In genomic region chr2:126900646-126901319, GRCh38 we compare ENCODE assay signal across 20 cellular contexts. TPM values are rescaled to one million over a fixed set of nuclear protein-coding genes. Genes with fewer than 3 reads are reported as not detected.
"Had no signal": no experiment of that assay in that cellular context is flagged by ENCODE, and none has a peak within 500 bp of the region (broad histone marks: within the 10 kb centered on the region; RNA-seq: fewer than 3 reads in every experiment).

No MANE protein-coding gene starts in this region.

- H3K27me3 ChIP-seq: gastrocnemius medialis, suprapubic skin, transverse colon had no signal

- H3K27ac ChIP-seq: gastrocnemius medialis, suprapubic skin, transverse colon had no signal

- H3K9me3 Mint-ChIP-seq: activated CD4-positive, alpha-beta T cell treated with anti-CD3 and anti-CD28 coated beads, Interleukin-2, amount 10 ng/mL, durations not matched to agents 24 days and 14 days; activated naive CD8-positive, alpha-beta T cell treated with anti-CD3 and anti-CD28 coated beads, Interleukin-2, amount 10 ng/mL, durations not matched to agents 7 days and 5 days had no signal

- H3K4me3 ChIP-seq: gastrocnemius medialis, suprapubic skin, transverse colon had no signal

- H3K4me1 ChIP-seq: gastrocnemius medialis, suprapubic skin, transverse colon had no signal

- H3K36me3 ChIP-seq: gastrocnemius medialis, suprapubic skin, transverse colon had no signal

- DNase-seq: activated CD4-positive, alpha-beta T cell treated with anti-CD3 and anti-CD28 coated beads, Interleukin-2, amount 10 ng/mL, durations not matched to agents 24 days and 14 days; activated CD4-positive, CD25-positive, alpha-beta regulatory T cell; activated naive CD4-positive, alpha-beta T cell treated with Interleukin-2 at 50 U/mL for 16 hours; activated naive CD8-positive, alpha-beta T cell treated with anti-CD3 and anti-CD28 coated beads, Interleukin-2, amount 10 ng/mL, durations not matched to agents 7 days and 5 days; amygdala; caudate nucleus; gastrocnemius medialis; kidney glomerular epithelial cell; mesendoderm; naive thymus-derived CD8-positive, alpha-beta T cell; retina; T1000; transverse colon had no signal

- H3K36me3 Mint-ChIP-seq: activated naive CD8-positive, alpha-beta T cell treated with anti-CD3 and anti-CD28 coated beads, Interleukin-2, amount 10 ng/mL, durations not matched to agents 7 days and 5 days had no signal

- ATAC-seq: esophagus mucosa; gastrocnemius medialis; naive thymus-derived CD8-positive, alpha-beta T cell had no signal

- H3K9me3 ChIP-seq: suprapubic skin, transverse colon had no signal

- H3K27ac Mint-ChIP-seq: activated CD4-positive, alpha-beta T cell treated with anti-CD3 and anti-CD28 coated beads, Interleukin-2, amount 10 ng/mL, durations not matched to agents 24 days and 14 days; activated naive CD8-positive, alpha-beta T cell treated with anti-CD3 and anti-CD28 coated beads, Interleukin-2, amount 10 ng/mL, durations not matched to agents 7 days and 5 days; stimulated activated naive CD8-positive, alpha-beta T cell treated with anti-CD3 and anti-CD28 coated beads, Interleukin-15, Interleukin-2, amounts not matched to agents 100 ng/mL and 50 ng/mL, for 24 hours had no signal

- H3K4me1 Mint-ChIP-seq: activated CD4-positive, alpha-beta T cell treated with anti-CD3 and anti-CD28 coated beads, Interleukin-2, amount 10 ng/mL, durations not matched to agents 24 days and 14 days; activated naive CD8-positive, alpha-beta T cell treated with anti-CD3 and anti-CD28 coated beads, Interleukin-2, amount 10 ng/mL, durations not matched to agents 7 days and 5 days had no signal

- H3K4me3 Mint-ChIP-seq: activated CD4-positive, alpha-beta T cell treated with anti-CD3 and anti-CD28 coated beads, Interleukin-2, amount 10 ng/mL, durations not matched to agents 24 days and 14 days; activated naive CD8-positive, alpha-beta T cell treated with anti-CD3 and anti-CD28 coated beads, Interleukin-2, amount 10 ng/mL, durations not matched to agents 7 days and 5 days; naive thymus-derived CD8-positive, alpha-beta T cell; stimulated activated naive CD8-positive, alpha-beta T cell treated with anti-CD3 and anti-CD28 coated beads, Interleukin-15, Interleukin-2, amounts not matched to agents 100 ng/mL and 50 ng/mL, for 24 hours had no signal

RNA-seq across cellular contexts. Expression of gene TEX51, which starts 2.1 kb away (rescaled TPM):
- total RNA-seq: activated CD4-positive, alpha-beta T cell treated with anti-CD3 and anti-CD28 coated beads, Interleukin-2, amount 10 ng/mL, durations not matched to agents 24 days and 14 days; activated CD8-positive, alpha-beta memory T cell treated with anti-CD3 and anti-CD28 coated beads for 36 hours; activated naive CD8-positive, alpha-beta T cell treated with anti-CD3 and anti-CD28 coated beads, Interleukin-2, amount 10 ng/mL, durations not matched to agents 7 days and 5 days; esophagus mucosa; gastrocnemius medialis; liver; naive thymus-derived CD8-positive, alpha-beta T cell; skeletal muscle tissue; suprapubic skin; T-helper 1 cell treated with Interleukin-12 subunit alpha and Interleukin-12 subunit beta and Interleukin-4 antibody, amounts not matched to agents 30 ng/mL and 1 ng/mL, for 36 hours; transverse colon had no signal
- polyA plus RNA-seq: liver; naive thymus-derived CD8-positive, alpha-beta T cell had no signal
